11 cellular contexts compared by ENCODE assay signal in genomic region chr4:68671217-68671616, GRCh38. TPM values are rescaled to one million over a fixed set of nuclear protein-coding genes. Genes with fewer than 3 reads are reported as not detected.
"Had no signal": no experiment of that assay in that cellular context is flagged by ENCODE, and none has a peak within 500 bp of the region (broad histone marks: within the 10 kb centered on the region; RNA-seq: fewer than 3 reads in every experiment).

No MANE protein-coding gene starts in this region.

RNA-seq across cellular contexts. Expression of gene UGT2B15, which starts 0.8 kb away (rescaled TPM):
- total RNA-seq: activated CD8-positive, alpha-beta memory T cell treated with anti-CD3 and anti-CD28 coated beads for 36 hours; activated T-helper 2 cell treated with anti-CD3 and anti-CD28 coated beads, Interferon-gamma antibody, Interleukin-2, Interleukin-4, amounts not matched to agents 10 μg/mL and 5 μg/mL and 100 μg/mL, durations not matched to agents 14 hours and 24 hours and 36 hours; dorsolateral prefrontal cortex; fibroblast of villous mesenchyme; heart right ventricle; left lung; myocyte; right cardiac atrium; skeletal muscle tissue; subcutaneous adipose tissue; T-helper 1 cell treated with Interleukin-12 subunit alpha and Interleukin-12 subunit beta and Interleukin-4 antibody, amounts not matched to agents 30 ng/mL and 1 ng/mL, for 36 hours had no signal
